ENCODE assay signal across 11 cellular contexts in the genomic region with DNA sequence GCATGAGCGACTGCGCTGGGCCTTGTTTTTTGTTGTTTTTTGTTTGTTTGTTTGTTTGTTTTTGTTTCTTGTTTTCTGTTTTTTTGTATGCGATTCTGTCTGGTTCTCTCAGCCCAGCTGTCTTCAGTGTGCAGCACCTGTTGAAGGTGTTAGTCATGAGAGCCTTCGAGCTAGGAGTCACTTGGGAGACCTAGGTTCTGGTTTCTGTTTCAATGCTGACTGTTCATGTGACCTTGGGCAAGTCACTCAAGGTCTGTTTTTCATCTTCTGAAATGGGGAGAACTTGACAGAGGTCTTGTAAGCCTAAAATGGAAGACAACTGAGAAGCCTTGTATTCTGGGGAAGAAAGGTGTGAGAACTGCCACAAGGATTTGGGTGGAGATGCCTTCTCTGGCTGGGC. TPM values are rescaled to one million over a fixed set of nuclear protein-coding genes. Genes with fewer than 3 reads are reported as not detected.
DNase-seq lines count a peak whose midpoint lies in the region; ATAC-seq and TF ChIP-seq lines count a peak whose summit lies in the region.
"Had no signal": no experiment of that assay in that cellular context is flagged by ENCODE, and none has a peak within 500 bp of the region (broad histone marks: within the 10 kb centered on the region; RNA-seq: fewer than 3 reads in every experiment).

No MANE protein-coding gene starts in this region.

- H3K27ac ChIP-seq in DOHH2 (ENCODE audit: low read depth, low read length) (no peak overlapping the region), lower lobe of right lung (no peak overlapping the region)

- no peaks in the 10 kb centered on the region for H3K9me3 Mint-ChIP-seq in activated T-helper 2 cell treated with anti-CD3 and anti-CD28 coated beads, Interferon-gamma antibody, Interleukin-2, Interleukin-4, amounts not matched to agents 10 μg/mL and 5 μg/mL and 100 μg/mL, durations not matched to agents 14 hours and 24 hours and 36 hours

- H3K9me3 ChIP-seq in DOHH2 (ENCODE audit: control insufficient read depth, insufficient read depth, low read length) (no peaks in the 10 kb centered on the region), lower lobe of right lung (no peaks in the 10 kb centered on the region)
- H3K9me3 ChIP-seq: SK-N-SH had no signal

- no peaks in the 10 kb centered on the region for H3K9me2 ChIP-seq in DOHH2 (replicated peaks; ENCODE audit: control insufficient read depth, low read length)
- H3K9me2 ChIP-seq: SK-N-SH had no signal

- H3K27ac Mint-ChIP-seq in activated T-helper 2 cell treated with anti-CD3 and anti-CD28 coated beads, Interferon-gamma antibody, Interleukin-2, Interleukin-4, amounts not matched to agents 10 μg/mL and 5 μg/mL and 100 μg/mL, durations not matched to agents 14 hours and 24 hours and 36 hours = peak overlapping the region; percentile 70

- 0 out of 2 replicates have a peak, but pooled peaks cover 2% of the 10 kb centered on the region for H3F3A ChIP-seq in DOHH2 (ENCODE audit: control insufficient read depth, insufficient read depth)

- H3K4me3 ChIP-seq in DOHH2 (ENCODE audit: low read length) = peak overlapping the region; percentile 13; the same call in 1 of the 2 replicates
- no peak overlapping the region for H3K4me3 ChIP-seq in lower lobe of right lung
- H3K4me3 ChIP-seq: smooth muscle cell had no signal

- peaks cover 32% of the 10 kb centered on the region for H3K4me1 Mint-ChIP-seq in activated T-helper 2 cell treated with anti-CD3 and anti-CD28 coated beads, Interferon-gamma antibody, Interleukin-2, Interleukin-4, amounts not matched to agents 10 μg/mL and 5 μg/mL and 100 μg/mL, durations not matched to agents 14 hours and 24 hours and 36 hours (ENCODE audit: low read depth)

- H3K79me2 ChIP-seq in DOHH2 (ENCODE audit: control insufficient read depth, low read length) = peaks cover 53% of the 10 kb centered on the region

- DNase-seq in activated T-helper 2 cell treated with anti-CD3 and anti-CD28 coated beads, Interferon-gamma antibody, Interleukin-2, Interleukin-4, amounts not matched to agents 10 μg/mL and 5 μg/mL and 100 μg/mL, durations not matched to agents 14 hours and 24 hours and 36 hours (ENCODE audit: low spot score) = no peak
- DNase-seq in foreskin melanocyte = no peak
- DNase-seq in lower lobe of right lung = no peak
- no peak for DNase-seq in SKM-1 (lab: John Stamatoyannopoulos, UW; ENCODE audit: unreplicated experiment)
- DNase-seq in left ventricle myocardium superior = no peak
- DNase-seq: KBM-7, SK-N-SH had no signal

- intact Hi-C loops in activated T-helper 2 cell treated with anti-CD3 and anti-CD28 coated beads, Interferon-gamma antibody, Interleukin-2, Interleukin-4, amounts not matched to agents 10 μg/mL and 5 μg/mL and 100 μg/mL, durations not matched to agents 14 hours and 24 hours and 36 hours (cut with micrococcal nuclease) = loop anchor here (2.0 kb wide), 2 partner anchors 23 to 115 kb away; partner anchors contain the start of gene TIRAP
- intact Hi-C loops in lower lobe of right lung (cut with DNase I) (no loop called here), left ventricle myocardium superior (cut with micrococcal nuclease) (no loop called here)

- TF ChIP-seq CTCF in DOHH2 (IDR thresholded peaks at IDR 0.05; ENCODE audit: low read depth, low read length, poor library complexity, severe bottlenecking) = no peak
- TF ChIP-seq CTCF in lower lobe of right lung (IDR thresholded peaks at IDR 0.05) = no peak

- H3K4me2 ChIP-seq in DOHH2 (ENCODE audit: low read length) = peak overlapping the region; percentile 38; the same call in 1 of the 2 replicates
- H3K4me2 ChIP-seq: SK-N-SH, smooth muscle cell had no signal

- peaks cover 37% of the 10 kb centered on the region for H3K36me3 ChIP-seq in DOHH2 (ENCODE audit: control insufficient read depth, low read length)
- H3K36me3 ChIP-seq in lower lobe of right lung = peaks cover 31% of the 10 kb centered on the region

- H3K4me1 ChIP-seq in DOHH2 (ENCODE audit: control insufficient read depth, low read length) (peaks cover 21% of the 10 kb centered on the region), lower lobe of right lung (peaks cover 15% of the 10 kb centered on the region)

- H3K27me3 Mint-ChIP-seq in activated T-helper 2 cell treated with anti-CD3 and anti-CD28 coated beads, Interferon-gamma antibody, Interleukin-2, Interleukin-4, amounts not matched to agents 10 μg/mL and 5 μg/mL and 100 μg/mL, durations not matched to agents 14 hours and 24 hours and 36 hours (ENCODE audit: low read depth) = no peaks in the 10 kb centered on the region

- H3K36me3 Mint-ChIP-seq in activated T-helper 2 cell treated with anti-CD3 and anti-CD28 coated beads, Interferon-gamma antibody, Interleukin-2, Interleukin-4, amounts not matched to agents 10 μg/mL and 5 μg/mL and 100 μg/mL, durations not matched to agents 14 hours and 24 hours and 36 hours (ENCODE audit: low read depth) = peaks cover 52% of the 10 kb centered on the region

- ATAC-seq in GM19397 (IDR thresholded peaks at IDR 0.05; ENCODE audit: unreplicated experiment) (peak; percentile 49), HG03108 (IDR thresholded peaks at IDR 0.05; ENCODE audit: unreplicated experiment) (peak; percentile 50), lower lobe of right lung (no peak), left ventricle myocardium superior (no peak)

- H4K20me1 ChIP-seq in DOHH2 (ENCODE audit: control insufficient read depth, insufficient read depth, low read depth, low read length) = no peaks in the 10 kb centered on the region

- H3K27me3 ChIP-seq in DOHH2 (ENCODE audit: control insufficient read depth, low read length) (no peaks in the 10 kb centered on the region), lower lobe of right lung (ENCODE audit: low read depth) (no peaks in the 10 kb centered on the region)

- H3K4me3 Mint-ChIP-seq in activated T-helper 2 cell treated with anti-CD3 and anti-CD28 coated beads, Interferon-gamma antibody, Interleukin-2, Interleukin-4, amounts not matched to agents 10 μg/mL and 5 μg/mL and 100 μg/mL, durations not matched to agents 14 hours and 24 hours and 36 hours (ENCODE audit: low read depth) = peak overlapping the region; percentile 72

RNA-seq across cellular contexts. Expression of gene DCPS, which starts 1.8 kb away (rescaled TPM):
- 39.8 and 42.1 TPM in 2 replicates for total RNA-seq in activated T-helper 2 cell treated with anti-CD3 and anti-CD28 coated beads, Interferon-gamma antibody, Interleukin-2, Interleukin-4, amounts not matched to agents 10 μg/mL and 5 μg/mL and 100 μg/mL, durations not matched to agents 14 hours and 24 hours and 36 hours
- total RNA-seq in lower lobe of right lung = 14.7 TPM
- 11.1 TPM for total RNA-seq in left ventricle myocardium superior

RNA-seq across cellular contexts. Expression of gene TIRAP, which starts 22.8 kb away (rescaled TPM):
- total RNA-seq in activated T-helper 2 cell treated with anti-CD3 and anti-CD28 coated beads, Interferon-gamma antibody, Interleukin-2, Interleukin-4, amounts not matched to agents 10 μg/mL and 5 μg/mL and 100 μg/mL, durations not matched to agents 14 hours and 24 hours and 36 hours = 15.9 TPM in 2 replicates
- total RNA-seq in lower lobe of right lung = 15.2 TPM
- total RNA-seq in left ventricle myocardium superior = 7.8 TPM

RNA-seq across cellular contexts. Expression of gene FOXRED1, which starts 36.7 kb away (rescaled TPM):
- 48.7 and 52.3 TPM in 2 replicates for total RNA-seq in activated T-helper 2 cell treated with anti-CD3 and anti-CD28 coated beads, Interferon-gamma antibody, Interleukin-2, Interleukin-4, amounts not matched to agents 10 μg/mL and 5 μg/mL and 100 μg/mL, durations not matched to agents 14 hours and 24 hours and 36 hours
- total RNA-seq in lower lobe of right lung (16.6 TPM), left ventricle myocardium superior (29.1 TPM)

RNA-seq across cellular contexts. Expression of gene SRPRA, which starts 37.0 kb away (rescaled TPM):
- 175 and 177 TPM in 2 replicates for total RNA-seq in activated T-helper 2 cell treated with anti-CD3 and anti-CD28 coated beads, Interferon-gamma antibody, Interleukin-2, Interleukin-4, amounts not matched to agents 10 μg/mL and 5 μg/mL and 100 μg/mL, durations not matched to agents 14 hours and 24 hours and 36 hours
- total RNA-seq in lower lobe of right lung (108 TPM), left ventricle myocardium superior (68.6 TPM)

RNA-seq across cellular contexts. Expression of gene ST3GAL4, which starts 49.8 kb away (rescaled TPM):
- 12.4 and 14.4 TPM in 2 replicates for total RNA-seq in activated T-helper 2 cell treated with anti-CD3 and anti-CD28 coated beads, Interferon-gamma antibody, Interleukin-2, Interleukin-4, amounts not matched to agents 10 μg/mL and 5 μg/mL and 100 μg/mL, durations not matched to agents 14 hours and 24 hours and 36 hours
- total RNA-seq in lower lobe of right lung = 26.2 TPM
- total RNA-seq in left ventricle myocardium superior = 45.4 TPM

Comparison
In these comparisons a context has a peak if more than half of its experiments do, and no peak if none do; other contexts are left out.
1. ATAC-seq: peak in GM19397 (single experiment) and HG03108 (single experiment); none in lower lobe of right lung (0 of 2) and left ventricle myocardium superior (single experiment).